Comparison of ENCODE assay signal across 17 cellular contexts in the genomic region with DNA sequence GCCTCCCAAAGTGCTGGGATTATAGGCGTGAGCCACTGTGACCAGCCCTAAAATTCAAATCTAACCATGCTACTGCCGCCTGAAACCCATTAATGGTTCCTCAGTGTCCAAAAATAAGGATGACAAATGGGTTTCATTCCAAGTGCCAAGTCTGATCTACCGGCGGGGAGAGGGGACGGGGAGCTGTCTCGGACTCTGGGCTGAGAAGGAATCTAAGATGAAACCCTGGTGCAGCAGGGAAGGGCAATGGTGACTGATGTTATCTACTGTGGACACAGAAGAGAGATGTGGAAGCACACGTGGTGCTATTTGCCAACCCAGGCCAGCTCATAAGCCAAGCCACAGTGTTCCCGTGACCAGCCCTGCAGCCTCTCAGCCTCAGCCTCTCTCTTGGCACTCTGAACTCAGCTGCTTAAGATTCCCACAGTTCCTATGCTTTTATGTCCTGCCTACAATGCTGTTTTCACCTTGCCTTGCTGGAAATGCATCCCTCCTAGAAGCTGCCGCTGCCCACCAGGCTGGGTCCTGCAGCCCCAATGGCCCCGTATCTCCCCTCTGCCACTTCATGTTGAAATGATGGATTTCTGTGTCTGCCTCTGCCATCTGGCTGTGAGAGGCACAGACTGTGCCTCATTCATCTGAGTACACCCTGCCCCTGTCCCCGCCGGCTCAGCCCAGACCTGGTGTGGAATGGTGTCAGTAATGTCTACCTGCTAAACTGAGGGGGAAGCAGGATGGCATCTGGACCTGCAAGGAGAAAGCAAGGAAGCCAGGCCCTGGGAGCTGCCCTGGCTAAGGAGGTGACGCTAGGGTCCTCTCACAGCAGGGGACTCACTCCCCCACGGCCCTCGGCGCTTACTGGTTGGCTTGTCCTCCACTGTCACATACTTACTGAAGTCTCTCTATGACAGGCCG. TPM values are rescaled to one million over a fixed set of nuclear protein-coding genes. Genes with fewer than 3 reads are reported as not detected.
DNase-seq lines count a peak whose midpoint lies in the region; ATAC-seq and TF ChIP-seq lines count a peak whose summit lies in the region.
"Had no signal": no experiment of that assay in that cellular context is flagged by ENCODE, and none has a peak within 500 bp of the region (broad histone marks: within the 10 kb centered on the region; RNA-seq: fewer than 3 reads in every experiment).

No MANE protein-coding gene starts in this region.

- H3K9me3 ChIP-seq in right atrium auricular region (no peaks in the 10 kb centered on the region), esophagus muscularis mucosa (no peaks in the 10 kb centered on the region)
- H3K9me3 ChIP-seq: Caco-2, left ventricle myocardium inferior, spleen had no signal

- H3K4me1 ChIP-seq in right atrium auricular region (peaks cover 0 to 9% of the 10 kb centered on the region in 2 donors), esophagus muscularis mucosa (peaks cover 13 to 60% (median 48%) of the 10 kb centered on the region in 4 donors)
- H3K4me1 ChIP-seq: Caco-2 had no signal

- no peak overlapping the region for H3K27ac ChIP-seq in right atrium auricular region
- H3K27ac ChIP-seq in caudate nucleus (ENCODE audit: low read depth, low read length) = peak overlapping the region; percentile 14
- no peak overlapping the region for H3K27ac ChIP-seq in esophagus muscularis mucosa (replicated peaks in 1 of 4)
- H3K27ac ChIP-seq: left ventricle myocardium inferior, spleen had no signal

- peak; percentile 14 for DNase-seq in Right ventricle myocardium superior
- DNase-seq in right atrium auricular region (ENCODE audit: low spot score) = no peak
- peak in 14 of 61 donors; percentile 4 to 71 (median 25) for DNase-seq in caudate nucleus (lab: John Stamatoyannopoulos, UW)
- DNase-seq in head of caudate nucleus = peak in 25 of 42 donors; percentile 20 to 77 (median 44)
- DNase-seq in superior temporal gyrus (ENCODE audit: extremely low spot score) = peak; percentile 69
- no peak for DNase-seq in HuH-7 (ENCODE audit: low spot score)
- no peak for DNase-seq in esophagus muscularis mucosa (ENCODE audit: extremely low spot score)
- DNase-seq: activated CD4-positive, alpha-beta T cell treated with anti-CD3 and anti-CD28 coated beads, Interleukin-2, amount 50 U/mL, for 48 hours; activated T-cell treated with anti-CD3 and anti-CD28 coated beads, Interleukin-2, amount 50 U/mL, for 1 hour; Caco-2; left ventricle myocardium inferior; NCI-H187; NCI-H446; spleen had no signal

- TF ChIP-seq CTCF in right atrium auricular region (IDR thresholded peaks at IDR 0.05) (no peak), esophagus muscularis mucosa (IDR thresholded peaks at IDR 0.05) (no peak)

- peaks cover 3% of the 10 kb centered on the region for H3K36me3 ChIP-seq in right atrium auricular region
- peaks cover 18 to 57% (median 50%) of the 10 kb centered on the region in 4 donors for H3K36me3 ChIP-seq in esophagus muscularis mucosa

- H3K4me3 ChIP-seq in right atrium auricular region (no peak overlapping the region), esophagus muscularis mucosa (no peak overlapping the region)
- H3K4me3 ChIP-seq: left ventricle myocardium inferior, spleen had no signal

- no peak for TF ChIP-seq POLR2A in esophagus muscularis mucosa (IDR thresholded peaks at IDR 0.05; ENCODE audit: low read depth)

- TF ChIP-seq EP300 in esophagus muscularis mucosa (IDR thresholded peaks at IDR 0.05) = no peak

- intact Hi-C loops in Right ventricle myocardium superior (cut with DNase I) (no loop called here), head of caudate nucleus (cut with DNase I) (no loop called here), esophagus muscularis mucosa (cut with DNase I) (no loop called here)

- 76% methylated on average over 17 of the region's 17 CpGs for WGBS in esophagus muscularis mucosa

- ATAC-seq in Right ventricle myocardium superior (ENCODE audit: poor library complexity) (no peak), HG03571 (IDR thresholded peaks at IDR 0.05; ENCODE audit: unreplicated experiment) (no peak)

- H3K27me3 ChIP-seq in right atrium auricular region (no peaks in the 10 kb centered on the region), esophagus muscularis mucosa (no peaks in the 10 kb centered on the region)
- H3K27me3 ChIP-seq: spleen had no signal

RNA-seq across cellular contexts. Expression of gene TPBGL, which starts 48.5 kb away (rescaled TPM):
- total RNA-seq in Right ventricle myocardium superior (0.11 TPM), right atrium auricular region (under 1 TPM; 0.12 to 0.15 TPM), esophagus muscularis mucosa (under 1 TPM in 3 of 4 donors, not detected in 1; 0.26 to 0.40 (median 0.33) TPM)
- total RNA-seq: frontal cortex, progenitor cell of endocrine pancreas had no signal

Comparison
In these comparisons a context has a peak if more than half of its experiments do, and no peak if none do; other contexts are left out.
1. DNase-seq: peak in Right ventricle myocardium superior (single experiment), head of caudate nucleus (25 of 42) and superior temporal gyrus (single experiment); none in right atrium auricular region (single experiment), HuH-7 (single experiment) and esophagus muscularis mucosa (single experiment).